32 cellular contexts compared by ENCODE assay signal in genomic region chr17:3221850-3222249, GRCh38. TPM values are rescaled to one million over a fixed set of nuclear protein-coding genes. Genes with fewer than 3 reads are reported as not detected.
DNase-seq lines count a peak whose midpoint lies in the region; ATAC-seq and TF ChIP-seq lines count a peak whose summit lies in the region.
"Had no signal": no experiment of that assay in that cellular context is flagged by ENCODE, and none has a peak within 500 bp of the region (broad histone marks: within the 10 kb centered on the region; RNA-seq: fewer than 3 reads in every experiment).

No MANE protein-coding gene starts in this region.

- H3K4me3 Mint-ChIP-seq in activated naive CD4-positive, alpha-beta T cell treated with anti-CD3 and anti-CD28 coated beads, Interleukin-2, amount 10 ng/mL, durations not matched to agents 7 days and 5 days: peak overlapping the region; percentile 55
- H3K4me3 Mint-ChIP-seq: neural crest cell had no signal

- H3K27me3 Mint-ChIP-seq in activated naive CD4-positive, alpha-beta T cell treated with anti-CD3 and anti-CD28 coated beads, Interleukin-2, amount 10 ng/mL, durations not matched to agents 7 days and 5 days: peaks cover 9% of the 10 kb centered on the region

- H3F3A ChIP-seq in DOHH2 (ENCODE audit: control insufficient read depth, insufficient read depth): peaks cover 2% of the 10 kb centered on the region; the same call in 1 of the 2 replicates

- H3K27ac ChIP-seq in DOHH2 (ENCODE audit: low read depth, low read length) (peak overlapping the region; percentile 49), esophagus muscularis mucosa (replicated peaks in 1 of 4) (no peak overlapping the region)
- H3K27ac ChIP-seq: BLaER1 treated with 17β-estradiol and CSF1 and Interleukin-3, amounts not matched to agents 10 nM and 100 nM; cardiac muscle cell; hepatocyte; right atrium auricular region; upper lobe of right lung had no signal

- TF ChIP-seq EP300 in esophagus muscularis mucosa (IDR thresholded peaks at IDR 0.05): no peak

- H3K36me3 Mint-ChIP-seq in activated naive CD4-positive, alpha-beta T cell treated with anti-CD3 and anti-CD28 coated beads, Interleukin-2, amount 10 ng/mL, durations not matched to agents 7 days and 5 days: peaks cover 6% of the 10 kb centered on the region
- peaks cover 0 to 4% of the 10 kb centered on the region in 2 donors for H3K36me3 Mint-ChIP-seq in activated naive CD4-positive, alpha-beta T cell treated with anti-CD3 and anti-CD28 coated beads, Interleukin-2, amount 50 U/mL, for 72 hours

- H3K36me3 ChIP-seq in DOHH2 (ENCODE audit: control insufficient read depth, low read length) (peaks cover 5% of the 10 kb centered on the region), esophagus muscularis mucosa (no peaks in the 10 kb centered on the region)
- H3K36me3 ChIP-seq: BLaER1 treated with 17β-estradiol and CSF1 and Interleukin-3, amounts not matched to agents 10 nM and 100 nM; cardiac muscle cell; MG63; right atrium auricular region; upper lobe of right lung had no signal

- no peak for DNase-seq in activated naive CD4-positive, alpha-beta T cell treated with anti-CD3 and anti-CD28 coated beads, Interleukin-2, amount 10 ng/mL, durations not matched to agents 7 days and 5 days
- DNase-seq in activated naive CD4-positive, alpha-beta T cell treated with anti-CD3 and anti-CD28 coated beads, Interleukin-2, amount 50 U/mL, for 72 hours (ENCODE audit: low spot score in 2 of 2): no peak
- DNase-seq in OCI-M1 (lab: John Stamatoyannopoulos, UW) (peak; percentile 67), esophagus muscularis mucosa (ENCODE audit: extremely low spot score) (peak; percentile 62), KG1 (lab: John Stamatoyannopoulos, UW) (no peak), NCI-H345 treated with DMSO at 0.1 percent for 48 hours (lab: John Stamatoyannopoulos, UW; ENCODE audit: unreplicated experiment) (no peak), NCI-H1436 treated with DMSO at 0.1 percent for 48 hours (lab: John Stamatoyannopoulos, UW) (no peak)
- DNase-seq: activated naive CD4-positive, alpha-beta T cell treated with Interleukin-2 at 50 U/mL for 16 hours; activated T-cell treated with anti-CD3 and anti-CD28 coated beads, Interleukin-2, amount 50 U/mL, for 24 hours; GDM1; H7; MG63; NCI-H1417 treated with DMSO at 0.1 percent for 48 hours; NCI-H345; NCI-H748 treated with DMSO at 0.1 percent for 48 hours; SIG-M5; small intestine; SW 1271; upper lobe of right lung had no signal

- TF ChIP-seq CTCF in DOHH2 (IDR thresholded peaks at IDR 0.05; ENCODE audit: low read depth, low read length, poor library complexity, severe bottlenecking): no peak
- no peak for TF ChIP-seq CTCF in esophagus muscularis mucosa (IDR thresholded peaks at IDR 0.05)

- peak overlapping the region; percentile 54 for H3K4me2 ChIP-seq in DOHH2 (ENCODE audit: low read length)
- H3K4me2 ChIP-seq: hepatocyte had no signal

- CTCF ChIA-PET in activated naive CD4-positive, alpha-beta T cell treated with anti-CD3 and anti-CD28 coated beads, Interleukin-2, amount 10 ng/mL, durations not matched to agents 7 days and 5 days (lab: Charles Lee): no interaction called here

- H3K9me3 Mint-ChIP-seq in activated naive CD4-positive, alpha-beta T cell treated with anti-CD3 and anti-CD28 coated beads, Interleukin-2, amount 10 ng/mL, durations not matched to agents 7 days and 5 days: peaks cover 16% of the 10 kb centered on the region
- H3K9me3 Mint-ChIP-seq in activated naive CD4-positive, alpha-beta T cell treated with anti-CD3 and anti-CD28 coated beads, Interleukin-2, amount 50 U/mL, for 72 hours: peaks cover 0 to 14% of the 10 kb centered on the region in 2 donors

- H3K4me1 ChIP-seq in DOHH2 (ENCODE audit: control insufficient read depth, low read length) (peaks cover 39% of the 10 kb centered on the region), esophagus muscularis mucosa (no peaks in the 10 kb centered on the region)
- H3K4me1 ChIP-seq: right atrium auricular region, upper lobe of right lung had no signal

- H3K4me1 Mint-ChIP-seq in activated naive CD4-positive, alpha-beta T cell treated with anti-CD3 and anti-CD28 coated beads, Interleukin-2, amount 10 ng/mL, durations not matched to agents 7 days and 5 days: peaks cover 23% of the 10 kb centered on the region
- H3K4me1 Mint-ChIP-seq: neural crest cell had no signal

- no peaks in the 10 kb centered on the region for H3K27me3 ChIP-seq in DOHH2 (ENCODE audit: control insufficient read depth, low read length)
- H3K27me3 ChIP-seq in esophagus muscularis mucosa: no peaks in the 10 kb centered on the region
- H3K27me3 ChIP-seq: BLaER1 treated with 17β-estradiol and CSF1 and Interleukin-3, amounts not matched to agents 10 nM and 100 nM; cardiac muscle cell; hepatocyte; MG63; right atrium auricular region; upper lobe of right lung had no signal

- H3K9me2 ChIP-seq in DOHH2 (replicated peaks; ENCODE audit: control insufficient read depth, low read length): no peaks in the 10 kb centered on the region

- WGBS in esophagus muscularis mucosa: 73% methylated on average over 2 of the region's 2 CpGs

- peak overlapping the region; percentile 81 for H3K27ac Mint-ChIP-seq in activated naive CD4-positive, alpha-beta T cell treated with anti-CD3 and anti-CD28 coated beads, Interleukin-2, amount 10 ng/mL, durations not matched to agents 7 days and 5 days
- H3K27ac Mint-ChIP-seq in activated naive CD4-positive, alpha-beta T cell treated with anti-CD3 and anti-CD28 coated beads, Interleukin-2, amount 50 U/mL, for 72 hours: no peak overlapping the region
- H3K27ac Mint-ChIP-seq: activated T-cell treated with anti-CD3 and anti-CD28 coated beads, Interleukin-2, amount 50 U/mL, for 24 hours had no signal

- no peaks in the 10 kb centered on the region for H4K20me1 ChIP-seq in DOHH2 (ENCODE audit: control insufficient read depth, insufficient read depth, low read depth, low read length)
- H4K20me1 ChIP-seq: BLaER1 treated with 17β-estradiol and CSF1 and Interleukin-3, amounts not matched to agents 10 nM and 100 nM had no signal

- peaks cover 8% of the 10 kb centered on the region for H3K9me3 ChIP-seq in DOHH2 (ENCODE audit: control insufficient read depth, insufficient read depth, low read length)
- H3K9me3 ChIP-seq in esophagus muscularis mucosa: peaks cover 0 to 10% (median 3%) of the 10 kb centered on the region in 4 donors
- H3K9me3 ChIP-seq: MG63, upper lobe of right lung had no signal

- H3K4me3 ChIP-seq in DOHH2 (ENCODE audit: low read length) (peak overlapping the region; percentile 41), esophagus muscularis mucosa (no peak overlapping the region)
- H3K4me3 ChIP-seq: BLaER1 treated with 17β-estradiol and CSF1 and Interleukin-3, amounts not matched to agents 10 nM and 100 nM; cardiac muscle cell; hepatocyte; lung; MG63; right atrium auricular region; upper lobe of right lung had no signal

- TF ChIP-seq POLR2A in esophagus muscularis mucosa (IDR thresholded peaks at IDR 0.05; ENCODE audit: low read depth): no peak

- ATAC-seq in activated naive CD4-positive, alpha-beta T cell treated with anti-CD3 and anti-CD28 coated beads, Interleukin-2, amount 50 U/mL, for 72 hours: no peak
- ATAC-seq: activated CD4-positive, CD25-positive, alpha-beta regulatory T cell treated with anti-CD3 and anti-CD28 coated beads, Interleukin-2, amount 50 U/mL, for 24 hours; upper lobe of right lung had no signal

- intact Hi-C loops in esophagus muscularis mucosa (cut with DNase I): no loop called here

- no peaks in the 10 kb centered on the region for H3K79me2 ChIP-seq in DOHH2 (ENCODE audit: control insufficient read depth, low read length)
- H3K79me2 ChIP-seq: hepatocyte had no signal

RNA-seq across cellular contexts. Expression of gene OR1A1, which starts 14.4 kb away (rescaled TPM):
- total RNA-seq in activated naive CD4-positive, alpha-beta T cell treated with anti-CD3 and anti-CD28 coated beads, Interleukin-2, amount 50 U/mL, for 72 hours: not detected
- not detected for total RNA-seq in esophagus muscularis mucosa
- total RNA-seq: activated CD8-positive, alpha-beta memory T cell treated with anti-CD3 and anti-CD28 coated beads for 36 hours; astrocyte; cardiac muscle cell; endothelial cell of umbilical vein; H7; hepatocyte; lung; mucosa of gallbladder; neural crest cell; right atrium auricular region; temporal lobe; upper lobe of right lung had no signal

RNA-seq across cellular contexts. Expression of gene OR1A2, which starts 24.5 kb away (rescaled TPM):
- not detected for total RNA-seq in activated naive CD4-positive, alpha-beta T cell treated with anti-CD3 and anti-CD28 coated beads, Interleukin-2, amount 50 U/mL, for 72 hours
- total RNA-seq in esophagus muscularis mucosa: not detected
- total RNA-seq: activated CD8-positive, alpha-beta memory T cell treated with anti-CD3 and anti-CD28 coated beads for 36 hours; astrocyte; cardiac muscle cell; endothelial cell of umbilical vein; H7; hepatocyte; lung; mucosa of gallbladder; neural crest cell; right atrium auricular region; temporal lobe; upper lobe of right lung had no signal

Comparison
In these comparisons a context has a peak if more than half of its experiments do, and no peak if none do; other contexts are left out.
1. DNase-seq: peak in OCI-M1 (single experiment) and esophagus muscularis mucosa (single experiment); none in activated naive CD4-positive, alpha-beta T cell treated with anti-CD3 and anti-CD28 coated beads, Interleukin-2, amount 10 ng/mL, durations not matched to agents 7 days and 5 days (single experiment), activated naive CD4-positive, alpha-beta T cell treated with anti-CD3 and anti-CD28 coated beads, Interleukin-2, amount 50 U/mL, for 72 hours (0 of 2), KG1 (single experiment), NCI-H345 treated with DMSO at 0.1 percent for 48 hours (single experiment) and NCI-H1436 treated with DMSO at 0.1 percent for 48 hours (single experiment).